In genomic region chr17:41793749-41794602, GRCh38 we compare ENCODE assay signal across 1 cellular context.
TF ChIP-seq lines count a peak whose summit lies in the region.

No MANE protein-coding gene starts in this region.

TF ChIP-seq in HepG2, 621 proteins besides CTCF, POLR2A, EP300 and RAD21 (continued from another document):
- 0 out of 2 replicates have a peak, but pooled peaks have one; percentile 10 for TF ChIP-seq ZNF614 (CRISPR knock-in tag; IDR thresholded peaks at IDR 0.05; ENCODE audit: borderline replicate concordance)
- no peak for TF ChIP-seq MLXIP (CRISPR knock-in tag; IDR thresholded peaks at IDR 0.05; ENCODE audit: borderline replicate concordance)
- no peak for TF ChIP-seq FOSL2 (CRISPR knock-in tag; IDR thresholded peaks at IDR 0.05)
- TF ChIP-seq RXRB (CRISPR knock-in tag; IDR thresholded peaks at IDR 0.05; ENCODE audit: borderline replicate concordance): peak; percentile 9; the same call in 1 of the 2 replicates
- no peak for TF ChIP-seq ZNF234 (CRISPR knock-in tag; conservative IDR thresholded peaks at IDR 0.05)
- peak; percentile 51 for TF ChIP-seq SRSF1 (optimal IDR thresholded peaks at IDR 0.05; ENCODE audit: low read depth, low read length)
- 0 out of 2 replicates have a peak, but pooled peaks have one; percentile 3 for TF ChIP-seq PHF20 (CRISPR knock-in tag; IDR thresholded peaks at IDR 0.05)
- no peak for TF ChIP-seq PLRG1 (conservative IDR thresholded peaks at IDR 0.05)
- no peak for TF ChIP-seq ZXDC (CRISPR knock-in tag; IDR thresholded peaks at IDR 0.05)
